ENCODE assay signal across 19 cellular contexts in the genomic region with DNA sequence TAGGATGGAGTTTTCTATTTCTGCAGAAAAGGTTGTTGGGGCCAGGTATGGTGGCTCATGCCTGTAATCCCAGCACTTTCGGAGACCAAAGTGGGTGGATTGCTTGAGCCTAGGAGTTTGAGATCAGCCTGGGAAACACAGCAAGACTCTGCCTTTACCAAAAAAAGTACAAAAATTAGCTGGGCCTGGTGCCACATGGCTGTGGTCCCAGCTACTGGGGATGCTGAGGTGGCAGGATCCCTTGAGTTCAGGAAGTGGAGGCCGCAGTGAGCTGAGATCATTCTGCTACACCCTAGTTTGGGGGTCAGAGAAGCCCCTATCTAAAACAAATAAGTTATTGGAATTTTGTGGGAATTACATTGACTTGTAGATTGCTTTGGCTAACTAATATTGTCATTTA.
"Had no signal": no experiment of that assay in that cellular context is flagged by ENCODE, and none has a peak within 500 bp of the region (broad histone marks: within the 10 kb centered on the region; RNA-seq: fewer than 3 reads in every experiment).

No MANE protein-coding gene starts in this region.

- H3K36me3 ChIP-seq: MG63, SJCRH30 had no signal

- H3K27ac ChIP-seq: SJCRH30 had no signal

- H3K27me3 ChIP-seq: MG63, SJCRH30 had no signal

- H3K4me3 ChIP-seq: MG63, SJCRH30 had no signal

- DNase-seq: KBM-7, MG63, NCI-H1092, NCI-H1105 treated with DMSO at 0.1 percent for 48 hours, NCI-H1417 treated with DMSO at 0.1 percent for 48 hours, NCI-H146, NCI-H1694 treated with DMSO at 0.1 percent for 48 hours, NCI-H1930, NCI-H2081, NCI-H2107, NCI-H2171, NCI-H226, NCI-H510A, NCI-H524 treated with DMSO at 0.1 percent for 48 hours, NCI-H69, NCI-H774, RPMI8226, SHP77 treated with DMSO at 0.1 percent for 48 hours, SJCRH30 had no signal

- H3K9me3 ChIP-seq: SJCRH30 had no signal

- H3K4me1 ChIP-seq: SJCRH30 had no signal
